ENCODE assay signal across 9 cellular contexts in genomic region chr16:19696312-19696711, GRCh38. TPM values are rescaled to one million over a fixed set of nuclear protein-coding genes. Genes with fewer than 3 reads are reported as not detected.
DNase-seq lines count a peak whose midpoint lies in the region; ATAC-seq and TF ChIP-seq lines count a peak whose summit lies in the region.
"Had no signal": no experiment of that assay in that cellular context is flagged by ENCODE, and none has a peak within 500 bp of the region (broad histone marks: within the 10 kb centered on the region; RNA-seq: fewer than 3 reads in every experiment).

No MANE protein-coding gene starts in this region.

- H3K27ac ChIP-seq in esophagus squamous epithelium, result peak overlapping the region; percentile 23 to 80 (median 79)
- H3K27ac ChIP-seq in psoas muscle, result peak overlapping the region; percentile 58
- H3K27ac ChIP-seq: HL-60 had no signal

- DNase-seq in DMS53 treated with DMSO at 0.1 percent for 48 hours (lab: John Stamatoyannopoulos, UW; ENCODE audit: unreplicated experiment), result peak; percentile 4
- DNase-seq in NCI-H446 (lab: John Stamatoyannopoulos, UW), result peak; percentile 14 to 38
- peak; percentile 65 for DNase-seq in activated T-cell treated with anti-CD3 and anti-CD28 coated beads, Interleukin-2, amount 50 U/mL, for 1 hour
- DNase-seq in esophagus squamous epithelium (lab: John Stamatoyannopoulos, UW), result peak; percentile 4
- DNase-seq in psoas muscle, result peak; percentile 74 to 82
- no peak for DNase-seq in KG1 (lab: John Stamatoyannopoulos, UW)

- H3K9me3 ChIP-seq in esophagus squamous epithelium, result no peaks in the 10 kb centered on the region
- no peaks in the 10 kb centered on the region for H3K9me3 ChIP-seq in psoas muscle

- no peak overlapping the region for H3K4me3 ChIP-seq in esophagus squamous epithelium
- H3K4me3 ChIP-seq in psoas muscle, result no peak overlapping the region

- TF ChIP-seq POLR2A in esophagus squamous epithelium (IDR thresholded peaks at IDR 0.05), result no peak
- no peak for TF ChIP-seq POLR2A in GM18505 (IDR thresholded peaks at IDR 0.05; ENCODE audit: borderline replicate concordance, extremely low read depth, insufficient read depth, insufficient read length)

- ATAC-seq in psoas muscle (peak in 1 of 4 donors; percentile 32), HG02642 (IDR thresholded peaks at IDR 0.05; ENCODE audit: poor library complexity, unreplicated experiment) (no peak), GM18505 (IDR thresholded peaks at IDR 0.05; ENCODE audit: unreplicated experiment) (no peak)

- H3K4me1 ChIP-seq in esophagus squamous epithelium (peaks cover 50 to 61% (median 56%) of the 10 kb centered on the region in 3 donors), psoas muscle (peaks cover 43% of the 10 kb centered on the region)

- H3K36me3 ChIP-seq in esophagus squamous epithelium (peaks cover 0 to 39% (median 4%) of the 10 kb centered on the region in 3 donors), psoas muscle (ENCODE audit: insufficient read depth in 1 of 2, low read depth in 1 of 2) (peaks cover 0 to 41% of the 10 kb centered on the region in 2 donors)

- TF ChIP-seq CTCF in esophagus squamous epithelium (IDR thresholded peaks at IDR 0.05) (no peak), psoas muscle (IDR thresholded peaks at IDR 0.05) (no peak)

- intact Hi-C loops in esophagus squamous epithelium (cut with DNase I) (no loop called here), psoas muscle (cut with DNase I) (no loop called here)

- H3K27me3 ChIP-seq in esophagus squamous epithelium (no peaks in the 10 kb centered on the region), psoas muscle (ENCODE audit: insufficient read depth in 3 of 3, low read length in 2 of 3) (no peaks in the 10 kb centered on the region)

- WGBS in esophagus squamous epithelium, 2 donors, result 0 to 15% methylated on average over 1 to 9 of the region's 10 CpGs
- 26 to 36% (median 33%) methylated on average over 10 of the region's 10 CpGs for WGBS in psoas muscle, 3 donors

RNA-seq across cellular contexts. Expression of gene KNOP1, which starts 21.7 kb away (rescaled TPM):
- 10 to 100 TPM in 2 of 4 donors, 1 to 10 TPM in 2; 9.0 to 14.3 (median 11.7) TPM for total RNA-seq in esophagus squamous epithelium
- total RNA-seq in psoas muscle, result 1 to 10 TPM; 5.9 to 9.7 (median 8.4) TPM
- polyA plus RNA-seq in psoas muscle, result 10 to 100 TPM in 2 of 3 donors, 1 to 10 TPM in 1; 9.5 to 14.7 (median 11.6) TPM

RNA-seq across cellular contexts. Expression of gene IQCK, which starts 21.8 kb away (rescaled TPM):
- total RNA-seq in esophagus squamous epithelium (1 to 10 TPM; 2.2 to 9.3 (median 6.1) TPM), psoas muscle (1 to 10 TPM; 4.3 to 9.9 (median 7.3) TPM)
- polyA plus RNA-seq in psoas muscle, result 1 to 10 TPM; 4.9 to 8.8 (median 6.3) TPM
